Comparison of ENCODE assay signal across 1 cellular context in genomic region chr10:74770400-74770799, GRCh38.
TF ChIP-seq lines count a peak whose summit lies in the region.

No MANE protein-coding gene starts in this region.

TF ChIP-seq in GM23338, 12 proteins besides CTCF, POLR2A, EP300 and RAD21 (continued from another document):
- TF ChIP-seq REST (IDR thresholded peaks at IDR 0.05; ENCODE audit: unreplicated experiment) (no peak), STAT1 (IDR thresholded peaks at IDR 0.05; ENCODE audit: unreplicated experiment) (no peak), JUNB (IDR thresholded peaks at IDR 0.05; ENCODE audit: unreplicated experiment) (no peak), NANOG (IDR thresholded peaks at IDR 0.05; ENCODE audit: borderline replicate concordance) (no peak), EZH2 (IDR thresholded peaks at IDR 0.05; ENCODE audit: low read depth, unreplicated experiment) (no peak), ZNF331 (CRISPR knock-in tag; IDR thresholded peaks at IDR 0.05; ENCODE audit: low read depth) (no peak), POLR2AphosphoS5 (IDR thresholded peaks at IDR 0.05; ENCODE audit: low read depth) (no peak), ZNF462 (CRISPR knock-in tag; IDR thresholded peaks at IDR 0.05) (no peak), EZH2phosphoT487 (IDR thresholded peaks at IDR 0.05; ENCODE audit: unreplicated experiment) (no peak)
